26 cellular contexts compared by ENCODE assay signal in the genomic region with DNA sequence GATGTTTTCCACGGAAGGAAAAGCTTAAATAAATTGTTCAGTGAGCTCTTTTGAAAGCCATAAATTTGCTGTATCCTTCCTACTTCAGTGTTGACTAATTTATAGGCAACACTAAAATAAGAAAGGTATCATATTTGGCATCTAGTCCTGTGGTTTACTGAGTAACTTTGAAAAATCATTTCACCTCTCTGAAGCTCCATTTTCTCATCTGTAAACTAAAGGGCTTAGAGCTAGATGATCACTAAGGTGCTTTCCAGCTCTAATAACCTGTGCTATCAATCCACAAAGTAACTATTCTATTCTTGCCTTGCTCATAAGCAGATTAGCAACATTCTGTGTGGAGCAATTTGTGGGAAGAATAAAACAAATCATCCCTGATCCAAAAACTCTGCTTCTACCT.
"Had no signal": no experiment of that assay in that cellular context is flagged by ENCODE, and none has a peak within 500 bp of the region (broad histone marks: within the 10 kb centered on the region; RNA-seq: fewer than 3 reads in every experiment).

No MANE protein-coding gene starts in this region.

- FAIRE-seq: astrocyte, keratinocyte had no signal

- H3K36me3 Mint-ChIP-seq: stimulated activated memory B cell treated with anti-CD40 and anti-IgM and Interleukin-4, amounts not matched to agents 10 μg/mL and 1 μg/mL and 100 μg/mL, for 72 hours; WTC11 had no signal

- H3K27ac Mint-ChIP-seq: activated CD4-positive, alpha-beta memory T cell treated with anti-CD3 and anti-CD28 coated beads, Interleukin-2, amount 10 ng/mL, durations not matched to agents 7 days and 5 days; activated naive CD8-positive, alpha-beta T cell treated with anti-CD3 and anti-CD28 coated beads for 36 hours; activated T-helper 1 cell treated with anti-CD3 and anti-CD28 coated beads, Interleukin-12 subunit alpha, Interleukin-12 subunit beta, Interleukin-2, Interleukin-4 antibody, amounts not matched to agents 30 ng/mL and 10 ng/mL and 1 ng/mL, durations not matched to agents 14 hours and 24 hours and 36 hours; stimulated activated memory B cell treated with anti-CD40 and anti-IgM and Interleukin-4, amounts not matched to agents 10 μg/mL and 1 μg/mL and 100 μg/mL, for 72 hours; WTC11 had no signal

- H3K27ac ChIP-seq: breast epithelium, colonic mucosa, esophagus squamous epithelium, lower lobe of right lung, right lobe of liver, skin epidermis, stomach, suprapubic skin, tibial nerve had no signal

- H3K4me1 ChIP-seq: breast epithelium, colonic mucosa, esophagus squamous epithelium, lower lobe of right lung, suprapubic skin had no signal

- H3K27me3 ChIP-seq: breast epithelium, colonic mucosa, esophagus squamous epithelium, gastrocnemius medialis, right lobe of liver, stomach, suprapubic skin, tibial nerve had no signal

- H3K4me3 ChIP-seq: breast epithelium, colonic mucosa, esophagus squamous epithelium, gastrocnemius medialis, lower lobe of right lung, mucosa of descending colon, right lobe of liver, skin epidermis, stomach, suprapubic skin, tibial nerve had no signal

- ATAC-seq: gastrocnemius medialis; left colon; lower lobe of right lung; mucosa of descending colon; stimulated activated memory B cell treated with anti-CD40 and anti-IgM and Interleukin-4, amounts not matched to agents 10 μg/mL and 1 μg/mL and 100 μg/mL, for 72 hours; WTC11 had no signal

- H3K4me1 Mint-ChIP-seq: central memory CD8-positive, alpha-beta T cell; stimulated activated memory B cell treated with anti-CD40 and anti-IgM and Interleukin-4, amounts not matched to agents 10 μg/mL and 1 μg/mL and 100 μg/mL, for 72 hours had no signal

- H3K27me3 Mint-ChIP-seq: activated CD4-positive, alpha-beta memory T cell treated with anti-CD3 and anti-CD28 coated beads, Interleukin-2, amount 10 ng/mL, durations not matched to agents 7 days and 5 days; activated naive CD8-positive, alpha-beta T cell treated with anti-CD3 and anti-CD28 coated beads for 36 hours; central memory CD8-positive, alpha-beta T cell; stimulated activated memory B cell treated with anti-CD40 and anti-IgM and Interleukin-4, amounts not matched to agents 10 μg/mL and 1 μg/mL and 100 μg/mL, for 72 hours had no signal

- DNase-seq: activated CD4-positive, alpha-beta memory T cell treated with anti-CD3 and anti-CD28 coated beads, Interleukin-2, amount 10 ng/mL, durations not matched to agents 7 days and 5 days; activated CD4-positive, alpha-beta T cell treated with anti-CD3 and anti-CD28 coated beads for 48 hours; activated naive CD8-positive, alpha-beta T cell treated with anti-CD3 and anti-CD28 coated beads for 36 hours; colonic mucosa; esophagus squamous epithelium; gastrocnemius medialis; left colon; lower lobe of right lung; mesendoderm; mucosa of descending colon; occipital lobe; right lobe of liver; stimulated activated CD4-positive, alpha-beta T cell treated with anti-CD3 and anti-CD28 coated beads, Interleukin-2, amount 100 ng/mL, for 24 hours; stomach; T1000 had no signal

- H3K9me3 Mint-ChIP-seq: activated CD4-positive, alpha-beta memory T cell treated with anti-CD3 and anti-CD28 coated beads, Interleukin-2, amount 10 ng/mL, durations not matched to agents 7 days and 5 days; activated naive CD8-positive, alpha-beta T cell treated with anti-CD3 and anti-CD28 coated beads for 36 hours; activated T-helper 1 cell treated with anti-CD3 and anti-CD28 coated beads, Interleukin-12 subunit alpha, Interleukin-12 subunit beta, Interleukin-2, Interleukin-4 antibody, amounts not matched to agents 30 ng/mL and 10 ng/mL and 1 ng/mL, durations not matched to agents 14 hours and 24 hours and 36 hours; central memory CD8-positive, alpha-beta T cell; neural crest cell; stimulated activated memory B cell treated with anti-CD40 and anti-IgM and Interleukin-4, amounts not matched to agents 10 μg/mL and 1 μg/mL and 100 μg/mL, for 72 hours; WTC11 had no signal

- H3K4me3 Mint-ChIP-seq: activated CD4-positive, alpha-beta memory T cell treated with anti-CD3 and anti-CD28 coated beads, Interleukin-2, amount 10 ng/mL, durations not matched to agents 7 days and 5 days; activated naive CD8-positive, alpha-beta T cell treated with anti-CD3 and anti-CD28 coated beads for 36 hours; activated T-helper 1 cell treated with anti-CD3 and anti-CD28 coated beads, Interleukin-12 subunit alpha, Interleukin-12 subunit beta, Interleukin-2, Interleukin-4 antibody, amounts not matched to agents 30 ng/mL and 10 ng/mL and 1 ng/mL, durations not matched to agents 14 hours and 24 hours and 36 hours; central memory CD8-positive, alpha-beta T cell; neural crest cell; stimulated activated memory B cell treated with anti-CD40 and anti-IgM and Interleukin-4, amounts not matched to agents 10 μg/mL and 1 μg/mL and 100 μg/mL, for 72 hours; WTC11 had no signal

- H3K36me3 ChIP-seq: breast epithelium, colonic mucosa, esophagus squamous epithelium, gastrocnemius medialis, lower lobe of right lung, right lobe of liver, stomach, suprapubic skin, tibial nerve had no signal

- H3K9me3 ChIP-seq: breast epithelium, colonic mucosa, esophagus squamous epithelium, gastrocnemius medialis, lower lobe of right lung, mucosa of descending colon, right lobe of liver, stomach, suprapubic skin, tibial nerve had no signal
